In genomic region chr13:45340422-45341033, GRCh38 we compare ENCODE assay signal across 8 cellular contexts. TPM values are rescaled to one million over a fixed set of nuclear protein-coding genes. Genes with fewer than 3 reads are reported as not detected.
DNase-seq lines count a peak whose midpoint lies in the region; ATAC-seq lines count a peak whose summit lies in the region.

No MANE protein-coding gene starts in this region.

- no peaks in the 10 kb centered on the region for H3K9me3 Mint-ChIP-seq in natural killer cell treated with Interleukin-12 subunit alpha and Interleukin-12 subunit beta and Interleukin-15 and Interleukin-18, amount 100 ng/mL, for 72 hours

- H3K4me1 Mint-ChIP-seq in natural killer cell treated with Interleukin-12 subunit alpha and Interleukin-12 subunit beta and Interleukin-15 and Interleukin-18, amount 100 ng/mL, for 72 hours (ENCODE audit: low read depth in 2 of 2) = peaks cover 50 to 52% of the 10 kb centered on the region in 2 donors

- peak; percentile 80 for DNase-seq in DMS153 (lab: John Stamatoyannopoulos, UW)
- DNase-seq in HuH-7.5 (ENCODE audit: low spot score) = peak; percentile 47
- DNase-seq in RKO (ENCODE audit: low spot score) = peak; percentile 91
- peak; percentile 75 for DNase-seq in activated effector memory CD4-positive, alpha-beta T cell treated with Interleukin-2 at 50 U/mL for 16 hours
- peak; percentile 90 for DNase-seq in fibroblast of peridontal ligament (ENCODE audit: extremely low read depth)
- DNase-seq in natural killer cell treated with Interleukin-12 subunit alpha and Interleukin-12 subunit beta and Interleukin-15 and Interleukin-18, amount 100 ng/mL, for 72 hours (ENCODE audit: low spot score) = peak; percentile 96
- DNase-seq in stimulated activated naive CD4-positive, alpha-beta T cell (lab: John Stamatoyannopoulos, UW) = peak; percentile 66 to 82 (median 76)

- H3K4me3 Mint-ChIP-seq in natural killer cell treated with Interleukin-12 subunit alpha and Interleukin-12 subunit beta and Interleukin-15 and Interleukin-18, amount 100 ng/mL, for 72 hours = peak overlapping the region; percentile 73

- ATAC-seq in GM21515 (IDR thresholded peaks at IDR 0.05; ENCODE audit: unreplicated experiment) = peak; percentile 45
- peak; percentile 72 to 79 for ATAC-seq in natural killer cell treated with Interleukin-12 subunit alpha and Interleukin-12 subunit beta and Interleukin-15 and Interleukin-18, amount 100 ng/mL, for 72 hours

- H3K27ac Mint-ChIP-seq in natural killer cell treated with Interleukin-12 subunit alpha and Interleukin-12 subunit beta and Interleukin-15 and Interleukin-18, amount 100 ng/mL, for 72 hours = peak overlapping the region; percentile 75 to 83

- H3K27me3 Mint-ChIP-seq in natural killer cell treated with Interleukin-12 subunit alpha and Interleukin-12 subunit beta and Interleukin-15 and Interleukin-18, amount 100 ng/mL, for 72 hours = no peaks in the 10 kb centered on the region

- H3K36me3 Mint-ChIP-seq in natural killer cell treated with Interleukin-12 subunit alpha and Interleukin-12 subunit beta and Interleukin-15 and Interleukin-18, amount 100 ng/mL, for 72 hours = peaks cover 43% of the 10 kb centered on the region

RNA-seq across cellular contexts. Expression of gene TPT1, which starts 0.5 kb away (rescaled TPM):
- total RNA-seq in natural killer cell treated with Interleukin-12 subunit alpha and Interleukin-12 subunit beta and Interleukin-15 and Interleukin-18, amount 100 ng/mL, for 72 hours = 1,000 to 10,000 TPM; 1,832 to 3,365 TPM

Comparison
In these comparisons a context has a peak if more than half of its experiments do, and no peak if none do; other contexts are left out.
1. Peak in every context shown above with its lines: DNase-seq and ATAC-seq.